12 cellular contexts compared by ENCODE assay signal in the genomic region with DNA sequence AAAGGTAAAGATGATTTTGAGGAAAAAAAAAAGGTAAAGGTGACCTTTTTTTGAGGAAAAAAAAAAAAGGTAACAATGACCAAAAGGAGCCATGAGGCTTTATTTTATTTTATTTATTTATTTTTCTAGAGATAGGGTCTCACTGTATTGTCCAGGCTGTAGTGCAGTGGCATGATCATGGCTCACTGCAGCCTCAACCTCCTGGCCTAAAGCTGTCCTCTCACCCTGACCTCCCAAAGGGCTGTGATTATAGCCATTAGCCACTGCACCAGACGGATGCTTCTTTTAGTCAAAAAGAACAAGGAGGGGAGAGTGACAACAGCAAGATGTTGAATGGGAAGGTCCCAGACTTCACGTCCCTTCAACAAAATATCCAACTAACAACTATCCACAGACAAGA. TPM values are rescaled to one million over a fixed set of nuclear protein-coding genes. Genes with fewer than 3 reads are reported as not detected.
"Had no signal": no experiment of that assay in that cellular context is flagged by ENCODE, and none has a peak within 500 bp of the region (broad histone marks: within the 10 kb centered on the region; RNA-seq: fewer than 3 reads in every experiment).

No MANE protein-coding gene starts in this region.

- H3K4me3 ChIP-seq: GM23248, GM23338, HAP-1 had no signal

- H3K27ac ChIP-seq: GM23248 had no signal

- H3K4me1 ChIP-seq: HAP-1 had no signal

- H3K9me3 Mint-ChIP-seq: GM23338, HFFc6 had no signal

- H3K36me3 ChIP-seq: HAP-1 had no signal

- H3K4me3 Mint-ChIP-seq: GM23338, H9, HFFc6 had no signal

- H3K9me3 ChIP-seq: HAP-1 had no signal

- DNase-seq: GM23248, GOT3, H7, H9, HCEC 1CT, HFFc6 had no signal

- H2AFZ ChIP-seq: GM23248, GM23338 had no signal

- ATAC-seq: GM23338, HCT116 had no signal

- FAIRE-seq: H1, H54 had no signal

- H3K9ac ChIP-seq: GM23248 had no signal

- H3K4me1 Mint-ChIP-seq: GM23338, H9 had no signal

- H3K4me2 ChIP-seq: GM23338 had no signal

- H3K27ac Mint-ChIP-seq: GM23338, H9, HFFc6 had no signal

RNA-seq across cellular contexts. Expression of gene LRIT3, which starts 30.4 kb away (rescaled TPM):
- total RNA-seq: H1, H4 had no signal
- polyA plus RNA-seq: GM23248, GM23338 had no signal

RNA-seq across cellular contexts. Expression of gene EGF, which starts 34.3 kb away (rescaled TPM):
- polyA plus RNA-seq: GM23248 had no signal

RNA-seq across cellular contexts. Expression of gene RRH, which starts 50.6 kb away (rescaled TPM):
- total RNA-seq: GM23248, GM23338, H1, H4, H7, H9, HFFc6 had no signal
- polyA plus RNA-seq: GM23248, GM23338 had no signal
